Comparison of ENCODE assay signal across 14 cellular contexts in genomic region chr18:47881042-47881441, GRCh38.
"Had no signal": no experiment of that assay in that cellular context is flagged by ENCODE, and none has a peak within 500 bp of the region (broad histone marks: within the 10 kb centered on the region; RNA-seq: fewer than 3 reads in every experiment).

No MANE protein-coding gene starts in this region.

- H2AFZ ChIP-seq: parathyroid adenoma had no signal

- H3K4me3 ChIP-seq: vagina had no signal

- H3K27ac ChIP-seq: parathyroid adenoma, vagina had no signal

- H3K27ac Mint-ChIP-seq: activated CD4-positive, alpha-beta T cell treated with anti-CD3 and anti-CD28 coated beads, Interleukin-2, amount 10 ng/mL, durations not matched to agents 7 days and 5 days; brain; T-helper 2 cell treated with Interferon-gamma antibody and Interleukin-4, amounts not matched to agents 5 μg/mL and 100 μg/mL, for 36 hours had no signal

- H3K36me3 ChIP-seq: vagina had no signal

- H3K9me3 ChIP-seq: vagina had no signal

- H3K4me1 ChIP-seq: parathyroid adenoma had no signal

- H3K4me3 Mint-ChIP-seq: activated CD4-positive, alpha-beta T cell treated with anti-CD3 and anti-CD28 coated beads, Interleukin-2, amount 10 ng/mL, durations not matched to agents 7 days and 5 days; brain; central memory CD8-positive, alpha-beta T cell; T-helper 2 cell treated with Interferon-gamma antibody and Interleukin-4, amounts not matched to agents 5 μg/mL and 100 μg/mL, for 36 hours had no signal

- H3K9me3 Mint-ChIP-seq: brain; central memory CD8-positive, alpha-beta T cell; T-helper 2 cell treated with Interferon-gamma antibody and Interleukin-4, amounts not matched to agents 5 μg/mL and 100 μg/mL, for 36 hours had no signal

- H3K9ac ChIP-seq: parathyroid adenoma had no signal

- H3K27me3 Mint-ChIP-seq: activated CD4-positive, alpha-beta T cell treated with anti-CD3 and anti-CD28 coated beads, Interleukin-2, amount 10 ng/mL, durations not matched to agents 7 days and 5 days; brain; central memory CD8-positive, alpha-beta T cell had no signal

- DNase-seq: activated CD4-positive, alpha-beta T cell treated with anti-CD3 and anti-CD28 coated beads, Interleukin-2, amount 10 ng/mL, durations not matched to agents 7 days and 5 days; activated CD4-positive, CD25-positive, alpha-beta regulatory T cell; activated naive CD4-positive, alpha-beta T cell treated with anti-CD3 and anti-CD28 coated beads, Interleukin-2, amount 50 U/mL, for 16 hours; amygdala; cortex of kidney; effector CD4-positive, alpha-beta T cell; midbrain; stimulated activated CD4-positive, alpha-beta T cell treated with anti-CD3 and anti-CD28 coated beads, Interleukin-12 subunit alpha, Interleukin-12 subunit beta, amount 100 ng/mL, for 4 hours; stimulated activated CD4-positive, alpha-beta T cell treated with anti-CD3 and anti-CD28 coated beads, Interleukin-2, amount 100 ng/mL, for 24 hours had no signal

- H3K27me3 ChIP-seq: vagina had no signal
